In genomic region chr4:8228319-8229250, GRCh38 we compare ENCODE assay signal across 1 cellular context.
TF ChIP-seq lines count a peak whose summit lies in the region.

No MANE protein-coding gene starts in this region.

TF ChIP-seq in GM12878, 131 proteins besides CTCF, POLR2A, EP300 and RAD21 (continued from another document):
- TF ChIP-seq ZNF687 (IDR thresholded peaks at IDR 0.05) (peak; percentile 91), RAD51 (IDR thresholded peaks at IDR 0.05) (peak; percentile 59; the same call in 1 of the 2 replicates), IRF4 (IDR thresholded peaks at IDR 0.05; ENCODE audit: low read depth, low read length) (no peak), MTA2 (IDR thresholded peaks at IDR 0.05; ENCODE audit: low read depth) (peak; percentile 68)
- TF ChIP-seq, protein P1, sequence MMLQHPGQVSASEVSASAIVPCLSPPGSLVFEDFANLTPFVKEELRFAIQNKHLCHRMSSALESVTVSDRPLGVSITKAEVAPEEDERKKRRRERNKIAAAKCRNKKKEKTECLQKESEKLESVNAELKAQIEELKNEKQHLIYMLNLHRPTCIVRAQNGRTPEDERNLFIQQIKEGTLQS (IDR thresholded peaks at IDR 0.05; ENCODE audit: borderline replicate concordance, extremely low read depth, low read depth, low read length), result no peak
